In the genomic region with DNA sequence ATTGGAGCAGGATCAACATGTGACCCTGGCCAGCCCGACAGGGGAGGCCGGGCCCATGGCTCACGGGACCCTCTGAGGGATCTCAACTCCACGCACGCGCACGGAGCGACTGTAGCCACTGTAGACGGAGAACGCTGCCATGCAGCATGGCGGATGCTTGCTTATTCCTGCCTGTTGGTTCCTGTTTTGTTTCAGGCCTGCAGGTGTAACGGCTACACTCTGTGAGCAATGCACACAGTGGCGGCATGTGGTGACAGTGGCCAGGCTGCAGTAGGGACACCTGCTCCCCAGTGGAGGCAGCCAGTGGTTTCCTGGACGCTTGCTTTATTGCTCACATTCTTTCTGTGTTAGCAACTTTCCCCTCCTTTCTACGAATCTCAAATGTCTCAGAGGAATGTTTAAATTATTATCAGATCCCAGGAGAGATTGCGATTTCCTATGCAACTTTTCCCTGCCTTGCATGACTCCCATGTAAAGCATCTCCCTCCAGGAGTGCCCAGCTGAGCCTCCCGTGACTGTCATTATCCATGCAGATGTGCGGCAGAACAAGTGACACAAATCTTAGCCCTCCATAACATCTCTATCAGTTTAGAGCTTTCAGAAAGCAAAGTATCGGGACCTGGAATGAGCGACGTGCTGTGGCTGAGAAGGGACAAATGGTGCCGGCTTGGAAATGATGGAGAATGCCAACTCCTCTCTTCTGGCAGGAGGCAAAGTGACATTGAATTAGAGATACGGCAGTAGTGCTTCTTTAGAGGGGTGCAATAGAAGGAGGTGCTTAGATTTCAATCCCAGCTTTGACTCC, we compare ENCODE assay signal across 1 cellular context.
TF ChIP-seq lines count a peak whose summit lies in the region.

No MANE protein-coding gene starts in this region.

TF ChIP-seq in WTC11, 78 proteins besides CTCF, POLR2A, EP300 and RAD21 (continued from another document):
- TF ChIP-seq, protein P1, sequence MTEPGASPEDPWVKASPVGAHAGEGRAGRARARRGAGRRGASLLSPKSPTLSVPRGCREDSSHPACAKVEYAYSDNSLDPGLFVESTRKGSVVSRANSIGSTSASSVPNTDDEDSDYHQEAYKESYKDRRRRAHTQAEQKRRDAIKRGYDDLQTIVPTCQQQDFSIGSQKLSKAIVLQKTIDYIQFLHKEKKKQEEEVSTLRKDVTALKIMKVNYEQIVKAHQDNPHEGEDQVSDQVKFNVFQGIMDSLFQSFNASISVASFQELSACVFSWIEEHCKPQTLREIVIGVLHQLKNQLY (CRISPR knock-in tag; IDR thresholded peaks at IDR 0.05), result no peak
- TF ChIP-seq ZNF317 (CRISPR knock-in tag; IDR thresholded peaks at IDR 0.05; ENCODE audit: borderline replicate concordance, low read depth), result no peak
- no peak for TF ChIP-seq ZNF671 (CRISPR knock-in tag; IDR thresholded peaks at IDR 0.05)
- no peak for TF ChIP-seq MYBL2 (CRISPR knock-in tag; IDR thresholded peaks at IDR 0.05)
- no peak for TF ChIP-seq HMGA2 (CRISPR knock-in tag; IDR thresholded peaks at IDR 0.05)
- TF ChIP-seq, protein P2, sequence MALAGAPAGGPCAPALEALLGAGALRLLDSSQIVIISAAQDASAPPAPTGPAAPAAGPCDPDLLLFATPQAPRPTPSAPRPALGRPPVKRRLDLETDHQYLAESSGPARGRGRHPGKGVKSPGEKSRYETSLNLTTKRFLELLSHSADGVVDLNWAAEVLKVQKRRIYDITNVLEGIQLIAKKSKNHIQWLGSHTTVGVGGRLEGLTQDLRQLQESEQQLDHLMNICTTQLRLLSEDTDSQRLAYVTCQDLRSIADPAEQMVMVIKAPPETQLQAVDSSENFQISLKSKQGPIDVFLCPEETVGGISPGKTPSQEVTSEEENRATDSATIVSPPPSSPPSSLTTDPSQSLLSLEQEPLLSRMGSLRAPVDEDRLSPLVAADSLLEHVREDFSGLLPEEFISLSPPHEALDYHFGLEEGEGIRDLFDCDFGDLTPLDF (CRISPR knock-in tag; IDR thresholded peaks at IDR 0.05), result no peak
- no peak for TF ChIP-seq NR1H2 (CRISPR knock-in tag; IDR thresholded peaks at IDR 0.05)
